ENCODE assay signal across 39 cellular contexts in genomic region chr11:121833970-121834369, GRCh38.
"Had no signal": no experiment of that assay in that cellular context is flagged by ENCODE, and none has a peak within 500 bp of the region (broad histone marks: within the 10 kb centered on the region; RNA-seq: fewer than 3 reads in every experiment).

No MANE protein-coding gene starts in this region.

- H3K27ac Mint-ChIP-seq: activated naive CD4-positive, alpha-beta T cell treated with anti-CD3 and anti-CD28 coated beads for 36 hours; activated naive CD4-positive, alpha-beta T cell treated with anti-CD3 and anti-CD28 coated beads, Interleukin-2, amount 10 ng/mL, durations not matched to agents 7 days and 5 days; activated naive CD4-positive, alpha-beta T cell treated with anti-CD3 and anti-CD28 coated beads, Interleukin-2, amount 50 U/mL, for 24 hours; activated naive CD4-positive, alpha-beta T cell treated with anti-CD3 and anti-CD28 coated beads, Interleukin-2, amount 50 U/mL, for 72 hours; activated naive CD8-positive, alpha-beta T cell; activated naive CD8-positive, alpha-beta T cell treated with anti-CD3 and anti-CD28 coated beads for 36 hours; activated naive CD8-positive, alpha-beta T cell treated with anti-CD3 and anti-CD28 coated beads, Interleukin-2, amount 10 ng/mL, durations not matched to agents 7 days and 5 days; activated naive CD8-positive, alpha-beta T cell treated with anti-CD3 and anti-CD28 coated beads, Interleukin-2, amount 50 U/mL, for 24 hours; activated T-cell treated with anti-CD3 and anti-CD28 coated beads, Interleukin-2, amount 50 U/mL, for 24 hours; activated T-cell treated with anti-CD3 and anti-CD28 coated beads, Interleukin-2, amount 50 U/mL, for 72 hours; activated T-helper 1 cell treated with anti-CD3 and anti-CD28 coated beads, Interleukin-12 subunit alpha, Interleukin-12 subunit beta, Interleukin-2, Interleukin-4 antibody, amounts not matched to agents 30 ng/mL and 10 ng/mL and 1 ng/mL, durations not matched to agents 14 hours and 24 hours and 36 hours; activated T-helper 2 cell treated with anti-CD3 and anti-CD28 coated beads, Interferon-gamma antibody, Interleukin-2, Interleukin-4, amounts not matched to agents 10 μg/mL and 5 μg/mL and 100 μg/mL, durations not matched to agents 14 hours and 24 hours and 36 hours; brain had no signal

- H3K27me3 ChIP-seq: adrenal gland, ascending aorta, body of pancreas, brain microvascular endothelial cell, breast epithelium, cardiac muscle cell had no signal

- H3K4me3 Mint-ChIP-seq: activated naive CD4-positive, alpha-beta T cell treated with anti-CD3 and anti-CD28 coated beads for 36 hours; activated naive CD4-positive, alpha-beta T cell treated with anti-CD3 and anti-CD28 coated beads, Interleukin-2, amount 10 ng/mL, durations not matched to agents 7 days and 5 days; activated naive CD4-positive, alpha-beta T cell treated with anti-CD3 and anti-CD28 coated beads, Interleukin-2, amount 50 U/mL, for 24 hours; activated naive CD8-positive, alpha-beta T cell; activated naive CD8-positive, alpha-beta T cell treated with anti-CD3 and anti-CD28 coated beads for 36 hours; activated naive CD8-positive, alpha-beta T cell treated with anti-CD3 and anti-CD28 coated beads, Interleukin-2, amount 10 ng/mL, durations not matched to agents 7 days and 5 days; activated naive CD8-positive, alpha-beta T cell treated with anti-CD3 and anti-CD28 coated beads, Interleukin-2, amount 50 U/mL, for 24 hours; activated T-cell treated with anti-CD3 and anti-CD28 coated beads, Interleukin-2, amount 50 U/mL, for 24 hours; activated T-cell treated with anti-CD3 and anti-CD28 coated beads, Interleukin-2, amount 50 U/mL, for 4 hours; activated T-cell treated with anti-CD3 and anti-CD28 coated beads, Interleukin-2, amount 50 U/mL, for 72 hours; activated T-helper 1 cell treated with anti-CD3 and anti-CD28 coated beads, Interleukin-12 subunit alpha, Interleukin-12 subunit beta, Interleukin-2, Interleukin-4 antibody, amounts not matched to agents 30 ng/mL and 10 ng/mL and 1 ng/mL, durations not matched to agents 14 hours and 24 hours and 36 hours; brain; central memory CD8-positive, alpha-beta T cell had no signal

- FAIRE-seq: bronchial epithelial cell had no signal

- H3K4me3 ChIP-seq: adrenal gland, ascending aorta, body of pancreas, breast epithelium, cardiac muscle cell had no signal

- H3K27ac ChIP-seq: adrenal gland, ascending aorta, body of pancreas, brain microvascular endothelial cell, breast epithelium, cardiac muscle cell had no signal

- DNase-seq: activated effector memory CD4-positive, alpha-beta T cell treated with anti-CD3 and anti-CD28 coated beads, Interleukin-2, amount 50 U/mL, for 16 hours; activated effector memory CD4-positive, alpha-beta T cell treated with Interleukin-2 at 50 U/mL for 16 hours; activated gamma-delta T cell; activated gamma-delta T cell treated with Interleukin-2 at 50 U/mL for 16 hours; activated naive CD4-positive, alpha-beta T cell; activated naive CD4-positive, alpha-beta T cell treated with anti-CD3 and anti-CD28 coated beads for 36 hours; activated naive CD4-positive, alpha-beta T cell treated with anti-CD3 and anti-CD28 coated beads, Interleukin-2, amount 10 ng/mL, durations not matched to agents 7 days and 5 days; activated naive CD4-positive, alpha-beta T cell treated with anti-CD3 and anti-CD28 coated beads, Interleukin-2, amount 50 U/mL, for 16 hours; activated naive CD4-positive, alpha-beta T cell treated with Interleukin-2 at 50 U/mL for 16 hours; activated naive CD8-positive, alpha-beta T cell treated with anti-CD3 and anti-CD28 coated beads for 36 hours; activated naive CD8-positive, alpha-beta T cell treated with anti-CD3 and anti-CD28 coated beads, Interleukin-2, amount 10 ng/mL, durations not matched to agents 7 days and 5 days; activated naive CD8-positive, alpha-beta T cell treated with anti-CD3 and anti-CD28 coated beads, Interleukin-2, amount 50 U/mL, for 24 hours; activated T-cell treated with anti-CD3 and anti-CD28 coated beads for 4 hours; activated T-cell treated with anti-CD3 and anti-CD28 coated beads, Interleukin-2, amount 50 U/mL, for 1 hour; activated T-cell treated with anti-CD3 and anti-CD28 coated beads, Interleukin-2, amount 50 U/mL, for 24 hours; activated T-cell treated with anti-CD3 and anti-CD28 coated beads, Interleukin-2, amount 50 U/mL, for 4 hours; activated T-cell treated with anti-CD3 and anti-CD28 coated beads, Interleukin-2, amount 50 U/mL, for 48 hours; activated T-cell treated with anti-CD3 and anti-CD28 coated beads, Interleukin-2, amount 50 U/mL, for 72 hours; adrenal gland; amniotic stem cell; amygdala; anterior cingulate cortex; aorta; body of pancreas; brain microvascular endothelial cell; caudate nucleus; central memory CD4-positive, alpha-beta T cell; cerebellar nuclear complex had no signal

- H3K4me1 ChIP-seq: adrenal gland, ascending aorta, body of pancreas, breast epithelium had no signal

- ATAC-seq: activated naive CD4-positive, alpha-beta T cell treated with anti-CD3 and anti-CD28 coated beads, Interleukin-2, amount 50 U/mL, for 72 hours; activated naive CD8-positive, alpha-beta T cell treated with anti-CD3 and anti-CD28 coated beads, Interleukin-2, amount 50 U/mL, for 24 hours; activated T-cell treated with anti-CD3 and anti-CD28 coated beads, Interleukin-2, amount 50 U/mL, for 4 hours; activated T-cell treated with anti-CD3 and anti-CD28 coated beads, Interleukin-2, amount 50 U/mL, for 72 hours; body of pancreas had no signal

- H3K36me3 ChIP-seq: adrenal gland, ascending aorta, brain microvascular endothelial cell, breast epithelium, cardiac muscle cell had no signal

- H3K27me3 Mint-ChIP-seq: activated naive CD4-positive, alpha-beta T cell treated with anti-CD3 and anti-CD28 coated beads, Interleukin-2, amount 10 ng/mL, durations not matched to agents 7 days and 5 days; activated naive CD4-positive, alpha-beta T cell treated with anti-CD3 and anti-CD28 coated beads, Interleukin-2, amount 50 U/mL, for 24 hours; activated naive CD8-positive, alpha-beta T cell; activated naive CD8-positive, alpha-beta T cell treated with anti-CD3 and anti-CD28 coated beads for 36 hours; activated naive CD8-positive, alpha-beta T cell treated with anti-CD3 and anti-CD28 coated beads, Interleukin-2, amount 50 U/mL, for 24 hours; activated T-cell treated with anti-CD3 and anti-CD28 coated beads, Interleukin-2, amount 50 U/mL, for 24 hours; central memory CD8-positive, alpha-beta T cell had no signal

- H3K4me1 Mint-ChIP-seq: activated naive CD4-positive, alpha-beta T cell treated with anti-CD3 and anti-CD28 coated beads, Interleukin-2, amount 10 ng/mL, durations not matched to agents 7 days and 5 days; activated naive CD4-positive, alpha-beta T cell treated with anti-CD3 and anti-CD28 coated beads, Interleukin-2, amount 50 U/mL, for 24 hours; activated naive CD8-positive, alpha-beta T cell treated with anti-CD3 and anti-CD28 coated beads, Interleukin-2, amount 10 ng/mL, durations not matched to agents 7 days and 5 days; activated naive CD8-positive, alpha-beta T cell treated with anti-CD3 and anti-CD28 coated beads, Interleukin-2, amount 50 U/mL, for 24 hours; central memory CD8-positive, alpha-beta T cell had no signal

- H3K36me3 Mint-ChIP-seq: activated naive CD4-positive, alpha-beta T cell treated with anti-CD3 and anti-CD28 coated beads, Interleukin-2, amount 10 ng/mL, durations not matched to agents 7 days and 5 days; activated naive CD8-positive, alpha-beta T cell treated with anti-CD3 and anti-CD28 coated beads for 36 hours; activated naive CD8-positive, alpha-beta T cell treated with anti-CD3 and anti-CD28 coated beads, Interleukin-2, amount 10 ng/mL, durations not matched to agents 7 days and 5 days had no signal
